Comparison of ENCODE assay signal across 15 cellular contexts in the genomic region with DNA sequence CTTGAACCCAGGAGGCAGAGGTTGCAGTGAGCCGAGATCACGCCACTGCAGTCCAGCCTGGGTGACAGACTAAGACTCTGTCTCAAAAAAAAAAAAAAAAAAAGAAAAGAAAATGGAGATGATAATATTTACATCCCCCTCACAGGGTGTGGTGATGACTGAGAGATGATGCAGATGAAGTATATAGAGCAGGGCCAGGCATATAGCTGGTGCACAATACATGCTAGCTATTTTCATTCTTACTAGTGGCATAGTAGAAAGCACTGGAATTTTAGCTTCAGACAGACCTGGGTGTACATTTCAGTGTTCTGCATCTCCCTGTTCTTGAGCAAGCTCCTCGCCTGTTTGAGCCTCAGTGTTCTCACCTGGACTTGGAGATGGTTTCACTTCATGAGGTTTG. TPM values are rescaled to one million over a fixed set of nuclear protein-coding genes. Genes with fewer than 3 reads are reported as not detected.
DNase-seq lines count a peak whose midpoint lies in the region; ATAC-seq and TF ChIP-seq lines count a peak whose summit lies in the region.
"Had no signal": no experiment of that assay in that cellular context is flagged by ENCODE, and none has a peak within 500 bp of the region (broad histone marks: within the 10 kb centered on the region; RNA-seq: fewer than 3 reads in every experiment).

No MANE protein-coding gene starts in this region.

- no peak for TF ChIP-seq RAD21 in SK-N-SH (IDR thresholded peaks at IDR 0.05; ENCODE audit: low read length)

- POLR2A ChIA-PET in SK-N-SH (lab: Yijun Ruan, JAX): no interaction called here

- peak overlapping the region in 2 of 11 experiments; percentile 69 to 81; a peak in 4 of 22 replicates for H3K27ac ChIP-seq in BLaER1 treated with 17β-estradiol and CSF1 and Interleukin-3, amounts not matched to agents 10 nM and 100 nM
- H3K27ac ChIP-seq in osteoblast (ENCODE audit: low read depth, low read length) (no peak overlapping the region), SK-N-SH (ENCODE audit: low read depth in 2 of 2, low read length in 1 of 2) (no peak overlapping the region), GM23338 (ENCODE audit: low read depth) (no peak overlapping the region)

- H3K27ac Mint-ChIP-seq in activated T-helper 17 cell treated with anti-CD3 and anti-CD28 coated beads, Interleukin-2, amount 50 U/mL, for 72 hours: no peak overlapping the region
- H3K27ac Mint-ChIP-seq in GM23338: no peak overlapping the region
- H3K27ac Mint-ChIP-seq: CD4-positive, alpha-beta T cell had no signal

- H3K36me3 ChIP-seq in BLaER1 treated with 17β-estradiol and CSF1 and Interleukin-3, amounts not matched to agents 10 nM and 100 nM: no peaks in the 10 kb centered on the region
- H3K36me3 ChIP-seq in osteoblast (ENCODE audit: insufficient read depth, low read length) (no peaks in the 10 kb centered on the region), SK-N-SH (replicated peaks in 1 of 2; ENCODE audit: control insufficient read depth in 1 of 2, insufficient read depth in 2 of 2, low read length in 1 of 2) (no peaks in the 10 kb centered on the region), GM23338 (ENCODE audit: insufficient read depth) (no peaks in the 10 kb centered on the region)
- H3K36me3 ChIP-seq: HAP-1 had no signal

- no peak overlapping the region for H3K9ac ChIP-seq in BLaER1 treated with 17β-estradiol and CSF1 and Interleukin-3, amounts not matched to agents 10 nM and 100 nM
- no peak overlapping the region for H3K9ac ChIP-seq in SK-N-SH

- no peaks in the 10 kb centered on the region for H4K20me1 ChIP-seq in BLaER1 treated with 17β-estradiol and CSF1 and Interleukin-3, amounts not matched to agents 10 nM and 100 nM
- H4K20me1 ChIP-seq in osteoblast (ENCODE audit: insufficient read depth, low read length) (no peaks in the 10 kb centered on the region), SK-N-SH (ENCODE audit: insufficient read depth) (no peaks in the 10 kb centered on the region), GM23338 (replicated peaks; ENCODE audit: insufficient read depth) (no peaks in the 10 kb centered on the region)

- peak; percentile 64 for ATAC-seq in activated T-helper 17 cell treated with anti-CD3 and anti-CD28 coated beads, Interleukin-2, amount 50 U/mL, for 72 hours (replicated peaks)
- ATAC-seq in GM23338: no peak

- no peak for TF ChIP-seq EP300 in SK-N-SH (IDR thresholded peaks at IDR 0.05; ENCODE audit: borderline replicate concordance in 1 of 2, low read depth in 1 of 2, low read length in 1 of 2)

- DNase-seq in ELR (ENCODE audit: low read depth): peak; percentile 77
- peak; percentile 68 for DNase-seq in osteoblast (ENCODE audit: insufficient read length, low spot score, missing footprints)
- no peak for DNase-seq in SK-N-SH
- DNase-seq in GM23338 (ENCODE audit: low spot score): no peak
- no peak for DNase-seq in stimulated activated naive CD4-positive, alpha-beta T cell treated with Interleukin-2 at 50 U/mL for 16 hours (lab: John Stamatoyannopoulos, UW)
- DNase-seq: CD4-positive, alpha-beta T cell; MV-4-11; NCI-H1417; NCI-H187 treated with DMSO at 0.1 percent for 48 hours; NCI-H345; NK-92 treated with Interleukin-12 subunit alpha and Interleukin-12 subunit beta, amount 100 ng/mL, for 24 hours; RPMI8226 had no signal

- peaks cover 6% of the 10 kb centered on the region for H3K4me1 Mint-ChIP-seq in activated T-helper 17 cell treated with anti-CD3 and anti-CD28 coated beads, Interleukin-2, amount 50 U/mL, for 72 hours
- peaks cover 4% of the 10 kb centered on the region; the same call in 1 of the 3 replicates for H3K4me1 Mint-ChIP-seq in GM23338

- H2AFZ ChIP-seq in osteoblast (ENCODE audit: low read length): no peak overlapping the region
- H2AFZ ChIP-seq in SK-N-SH (ENCODE audit: low read depth): no peak overlapping the region
- no peak overlapping the region for H2AFZ ChIP-seq in GM23338

- CTCF ChIA-PET in SK-N-SH (lab: Yijun Ruan, JAX): no interaction called here

- no peak overlapping the region for H3K4me3 ChIP-seq in BLaER1 treated with 17β-estradiol and CSF1 and Interleukin-3, amounts not matched to agents 10 nM and 100 nM
- H3K4me3 ChIP-seq in osteoblast (ENCODE audit: insufficient read depth, low read length): no peak overlapping the region
- H3K4me3 ChIP-seq in SK-N-SH (ENCODE audit: low read depth in 2 of 2, low read length in 1 of 2): no peak overlapping the region
- H3K4me3 ChIP-seq in GM23338: no peak overlapping the region
- H3K4me3 ChIP-seq: HAP-1 had no signal

- peaks cover 0 to 9% (median 0%) of the 10 kb centered on the region in 11 experiments; a peak in 4 of 22 replicates for H3K9me3 ChIP-seq in BLaER1 treated with 17β-estradiol and CSF1 and Interleukin-3, amounts not matched to agents 10 nM and 100 nM (replicated peaks in 1 of 11)
- H3K9me3 ChIP-seq in osteoblast (ENCODE audit: low read depth, low read length) (no peaks in the 10 kb centered on the region), SK-N-SH (no peaks in the 10 kb centered on the region)
- H3K9me3 ChIP-seq: HAP-1 had no signal

- 94% methylated on average over 3 of the region's 3 CpGs for WGBS in SK-N-SH (ENCODE audit: low lambda C conversion rate)

- H3F3A ChIP-seq in SK-N-SH (replicated peaks; ENCODE audit: insufficient read depth) (peaks cover 5% of the 10 kb centered on the region), GM23338 (replicated peaks; ENCODE audit: low read depth) (no peaks in the 10 kb centered on the region)

- no peaks in the 10 kb centered on the region for H3K36me3 Mint-ChIP-seq in activated T-helper 17 cell treated with anti-CD3 and anti-CD28 coated beads, Interleukin-2, amount 50 U/mL, for 72 hours (ENCODE audit: low read depth)
- H3K36me3 Mint-ChIP-seq in GM23338 (ENCODE audit: low read depth): no peaks in the 10 kb centered on the region

- no peaks in the 10 kb centered on the region for H3K27me3 Mint-ChIP-seq in activated T-helper 17 cell treated with anti-CD3 and anti-CD28 coated beads, Interleukin-2, amount 50 U/mL, for 72 hours
- peaks cover 6% of the 10 kb centered on the region for H3K27me3 Mint-ChIP-seq in GM23338 (ENCODE audit: insufficient read depth, low read depth, poor library complexity)
- H3K27me3 Mint-ChIP-seq: CD4-positive, alpha-beta T cell had no signal

- H3K27me3 ChIP-seq in BLaER1 treated with 17β-estradiol and CSF1 and Interleukin-3, amounts not matched to agents 10 nM and 100 nM: no peaks in the 10 kb centered on the region
- H3K27me3 ChIP-seq in osteoblast (ENCODE audit: insufficient read depth, low read length) (no peaks in the 10 kb centered on the region), SK-N-SH (ENCODE audit: insufficient read depth) (no peaks in the 10 kb centered on the region), GM23338 (ENCODE audit: insufficient read depth) (no peaks in the 10 kb centered on the region)

- H3K9me2 ChIP-seq in SK-N-SH (no peaks in the 10 kb centered on the region), GM23338 (ENCODE audit: insufficient read depth) (no peaks in the 10 kb centered on the region)

- H3K79me2 ChIP-seq in osteoblast (ENCODE audit: insufficient read depth, low read length) (no peaks in the 10 kb centered on the region), SK-N-SH (ENCODE audit: insufficient read depth) (no peaks in the 10 kb centered on the region), GM23338 (replicated peaks; ENCODE audit: insufficient read depth) (no peaks in the 10 kb centered on the region)

- peaks cover 10 to 75% (median 37%) of the 10 kb centered on the region in 10 experiments; a peak in 19 of 20 replicates for H3K4me1 ChIP-seq in BLaER1 treated with 17β-estradiol and CSF1 and Interleukin-3, amounts not matched to agents 10 nM and 100 nM
- H3K4me1 ChIP-seq in osteoblast (ENCODE audit: insufficient read depth, low read length) (peaks cover 27% of the 10 kb centered on the region), SK-N-SH (ENCODE audit: control insufficient read depth in 1 of 2, insufficient read depth in 2 of 2, low read depth in 1 of 2, low read length in 1 of 2) (no peaks in the 10 kb centered on the region; a peak in 1 of 4 replicates), GM23338 (ENCODE audit: insufficient read depth) (no peaks in the 10 kb centered on the region)
- H3K4me1 ChIP-seq: HAP-1 had no signal

- H3K4me3 Mint-ChIP-seq in activated T-helper 17 cell treated with anti-CD3 and anti-CD28 coated beads, Interleukin-2, amount 50 U/mL, for 72 hours: no peak overlapping the region
- no peak overlapping the region for H3K4me3 Mint-ChIP-seq in GM23338
- H3K4me3 Mint-ChIP-seq: CD4-positive, alpha-beta T cell had no signal

- TF ChIP-seq CTCF in osteoblast (IDR thresholded peaks at IDR 0.05; ENCODE audit: extremely low read depth, low read depth, low read length) (no peak), SK-N-SH (IDR thresholded peaks at IDR 0.05) (no peak), GM23338 (conservative IDR thresholded peaks at IDR 0.05; ENCODE audit: low read depth in 2 of 2) (no peak)

- no peaks in the 10 kb centered on the region for H3K9me3 Mint-ChIP-seq in activated T-helper 17 cell treated with anti-CD3 and anti-CD28 coated beads, Interleukin-2, amount 50 U/mL, for 72 hours
- H3K9me3 Mint-ChIP-seq in GM23338: no peaks in the 10 kb centered on the region
- H3K9me3 Mint-ChIP-seq: CD4-positive, alpha-beta T cell had no signal

- H3K4me2 ChIP-seq in BLaER1 treated with 17β-estradiol and CSF1 and Interleukin-3, amounts not matched to agents 10 nM and 100 nM: peak overlapping the region in 7 of 11 experiments; percentile 46 to 78 (median 72); a peak in 10 of 22 replicates
- H3K4me2 ChIP-seq in osteoblast (ENCODE audit: insufficient read depth, low read length) (no peak overlapping the region), SK-N-SH (no peak overlapping the region), GM23338 (no peak overlapping the region)

TF ChIP-seq in SK-N-SH, 30 proteins besides CTCF, POLR2A, EP300 and RAD21:
- TF ChIP-seq NRF1 (IDR thresholded peaks at IDR 0.05; ENCODE audit: low read depth, low read length): no peak
- no peak for TF ChIP-seq MEF2A (IDR thresholded peaks at IDR 0.05; ENCODE audit: borderline replicate concordance, low read depth)
- TF ChIP-seq POLR2AphosphoS5 (IDR thresholded peaks at IDR 0.05; ENCODE audit: low read depth, low read length): no peak
- TF ChIP-seq YY1 (IDR thresholded peaks at IDR 0.05; ENCODE audit: low read depth): no peak

TF ChIP-seq in GM23338, 12 proteins besides CTCF, POLR2A, EP300 and RAD21 (continues in another document):
- no peak for TF ChIP-seq STAT1 (IDR thresholded peaks at IDR 0.05; ENCODE audit: unreplicated experiment)

RNA-seq across cellular contexts. Expression of a gene that starts 36.9 kb away (rescaled TPM):
- 10 to 100 TPM; 11.6 to 19.0 TPM for total RNA-seq in activated T-helper 17 cell treated with anti-CD3 and anti-CD28 coated beads, Interleukin-2, amount 50 U/mL, for 72 hours
- total RNA-seq in osteoblast: 75.7 and 79.3 TPM in 2 replicates
- polyA plus RNA-seq in SK-N-SH (2012; rRNA removed): 13.2 and 14.7 TPM in 2 replicates
- 9.5 and 11.1 TPM in 2 replicates for polyA plus RNA-seq in SK-N-SH (2012; cell fraction: cytosol; rRNA removed)
- polyA plus RNA-seq in SK-N-SH (2012; cell fraction: nucleus; rRNA removed): 28.3 and 31.7 TPM in 2 replicates
- total RNA-seq in GM23338 (2014; rRNA removed; shearing (Covaris generic)): 20.5 and 25.4 TPM in 2 replicates
- polyA plus RNA-seq in GM23338 (2016; fragmentation: Nextera tagmentation; extraction: Ambion mirVana): 20.6 and 23.7 TPM in 2 replicates

Comparison
In these comparisons a context has a peak if more than half of its experiments do, and no peak if none do; other contexts are left out.
1. H3K4me2 ChIP-seq: peak in BLaER1 treated with 17β-estradiol and CSF1 and Interleukin-3, amounts not matched to agents 10 nM and 100 nM (7 of 11); none in osteoblast (single experiment), SK-N-SH (single experiment) and GM23338 (single experiment).
2. DNase-seq: peak in ELR (single experiment) and osteoblast (single experiment); none in SK-N-SH (single experiment), GM23338 (single experiment) and stimulated activated naive CD4-positive, alpha-beta T cell treated with Interleukin-2 at 50 U/mL for 16 hours (single experiment).